In the genomic region with DNA sequence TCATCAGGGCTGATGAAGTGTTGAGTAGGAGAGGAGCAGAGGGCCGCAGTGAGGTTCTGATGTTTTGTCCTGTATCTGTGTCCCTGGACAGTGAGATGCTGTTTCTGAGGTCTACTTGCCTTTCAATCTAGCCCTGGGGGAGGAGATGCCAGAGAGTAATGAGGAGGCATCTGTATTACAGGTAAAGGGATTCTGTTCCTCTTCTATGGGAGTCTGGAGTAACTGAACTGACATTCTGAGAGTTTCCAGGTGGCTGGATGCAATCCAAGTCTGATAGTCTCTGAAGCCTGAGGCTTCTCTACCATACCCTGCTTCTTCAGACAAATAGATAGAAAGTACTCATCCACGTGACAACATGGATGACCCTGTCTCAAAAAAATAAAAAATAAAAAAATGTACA, we compare ENCODE assay signal across 18 cellular contexts.
DNase-seq lines count a peak whose midpoint lies in the region; ATAC-seq and TF ChIP-seq lines count a peak whose summit lies in the region.
"Had no signal": no experiment of that assay in that cellular context is flagged by ENCODE, and none has a peak within 500 bp of the region (broad histone marks: within the 10 kb centered on the region; RNA-seq: fewer than 3 reads in every experiment).

No MANE protein-coding gene starts in this region.

- H2AFZ ChIP-seq in PC-3 (ENCODE audit: low read length) = no peak overlapping the region
- H2AFZ ChIP-seq in smooth muscle cell (ENCODE audit: low read depth) = peak overlapping the region; percentile 24
- no peak overlapping the region for H2AFZ ChIP-seq in GM23248
- H2AFZ ChIP-seq: PC-9 had no signal

- H3K9me3 ChIP-seq in PC-3 (ENCODE audit: low read length) (no peaks in the 10 kb centered on the region), smooth muscle cell (replicated peaks; ENCODE audit: low read depth) (no peaks in the 10 kb centered on the region), GM23248 (ENCODE audit: low read depth) (no peaks in the 10 kb centered on the region)
- H3K9me3 ChIP-seq: SJCRH30 had no signal

- no peak for TF ChIP-seq CTCF in C4-2B (conservative IDR thresholded peaks at IDR 0.05)
- no peak for TF ChIP-seq CTCF in PC-3 (conservative IDR thresholded peaks at IDR 0.05; ENCODE audit: low read depth, low read length)
- no peak for TF ChIP-seq CTCF in chondrocyte (IDR thresholded peaks at IDR 0.05)
- no peak for TF ChIP-seq CTCF in smooth muscle cell (IDR thresholded peaks at IDR 0.05; ENCODE audit: borderline replicate concordance, insufficient read depth, poor library complexity, severe bottlenecking)

- H3K9me2 ChIP-seq in PC-3 (replicated peaks; ENCODE audit: low read length) (no peaks in the 10 kb centered on the region), GM23248 (ENCODE audit: insufficient read depth) (no peaks in the 10 kb centered on the region)

- H3K79me2 ChIP-seq in PC-3 (ENCODE audit: low read length) (no peaks in the 10 kb centered on the region), smooth muscle cell (ENCODE audit: low read depth) (no peaks in the 10 kb centered on the region), GM23248 (ENCODE audit: insufficient read depth) (no peaks in the 10 kb centered on the region)

- no peaks in the 10 kb centered on the region for H3F3A ChIP-seq in PC-3 (ENCODE audit: low read length, unreplicated experiment)
- H3F3A ChIP-seq in smooth muscle cell (ENCODE audit: low read depth) = no peaks in the 10 kb centered on the region
- H3F3A ChIP-seq in GM23248 (ENCODE audit: insufficient read depth) = no peaks in the 10 kb centered on the region

- DNase-seq in PC-3 = no peak
- DNase-seq in chondrocyte (ENCODE audit: low spot score) = no peak
- no peak for DNase-seq in smooth muscle cell (lab: John Stamatoyannopoulos, UW; ENCODE audit: unreplicated experiment)
- no peak for DNase-seq in GM23248
- DNase-seq in substantia nigra (lab: John Stamatoyannopoulos, UW) = no peak
- no peak for DNase-seq in NOMO-1 treated with dmso at 0.1 percent for 144 hours (lab: John Stamatoyannopoulos, UW; ENCODE audit: unreplicated experiment)
- DNase-seq: AML-193; CD4-positive, CD25-positive, alpha-beta regulatory T cell; COR-L47; DMS 273 treated with DMSO at 0.1 percent for 48 hours; DND-41; MV-4-11; NCI-H2029 treated with DMSO at 0.1 percent for 48 hours; NCI-H446 treated with DMSO at 0.1 percent for 48 hours; PC-9; SJCRH30 had no signal

- ATAC-seq in PC-3 = peak; percentile 18; the same call in 1 of the 2 replicates
- ATAC-seq: K562 had no signal

- POLR2A ChIA-PET in PC-3 (lab: Charles Lee; ENCODE audit: unreplicated experiment) = no interaction called here

- no peak overlapping the region for H3K4me3 Mint-ChIP-seq in chondrocyte (ENCODE audit: unreplicated experiment)
- H3K4me3 Mint-ChIP-seq: CD4-positive, CD25-positive, alpha-beta regulatory T cell had no signal

- H3K27me3 Mint-ChIP-seq in chondrocyte (ENCODE audit: low read depth) = no peaks in the 10 kb centered on the region

- no peaks in the 10 kb centered on the region for H3K36me3 ChIP-seq in PC-3 (ENCODE audit: low read depth, low read length)
- H3K36me3 ChIP-seq in smooth muscle cell (ENCODE audit: low read depth) = no peaks in the 10 kb centered on the region
- no peaks in the 10 kb centered on the region for H3K36me3 ChIP-seq in GM23248 (ENCODE audit: low read depth)
- H3K36me3 ChIP-seq: SJCRH30 had no signal

- BruUV-seq in PC-3 (replicated peaks; lab: Mats Ljungman, UMichigan) = no TSS peak

- H4K20me1 ChIP-seq in PC-3 (ENCODE audit: low read length) (no peaks in the 10 kb centered on the region), smooth muscle cell (ENCODE audit: low read depth) (no peaks in the 10 kb centered on the region), GM23248 (ENCODE audit: insufficient read depth) (no peaks in the 10 kb centered on the region)

- peak overlapping the region; percentile 36 for H3K27ac Mint-ChIP-seq in chondrocyte (ENCODE audit: unreplicated experiment)

- H3K4me3 ChIP-seq in PC-3 (ENCODE audit: low read length) (no peak overlapping the region), smooth muscle cell (no peak overlapping the region), GM23248 (no peak overlapping the region)
- H3K4me3 ChIP-seq: K562, PC-9, SJCRH30 had no signal

- H3K9ac ChIP-seq in PC-3 (ENCODE audit: low read length) (no peak overlapping the region), smooth muscle cell (ENCODE audit: low read depth) (no peak overlapping the region), GM23248 (no peak overlapping the region)

- no peaks in the 10 kb centered on the region for H3K9me3 Mint-ChIP-seq in chondrocyte (ENCODE audit: low read depth)
- H3K9me3 Mint-ChIP-seq: CD4-positive, CD25-positive, alpha-beta regulatory T cell had no signal

- CTCF ChIA-PET in PC-3 (lab: Charles Lee) = no interaction called here

- H3K27ac ChIP-seq in C4-2B = peak overlapping the region; percentile 82
- no peak overlapping the region for H3K27ac ChIP-seq in PC-3 (ENCODE audit: low read length)
- no peak overlapping the region for H3K27ac ChIP-seq in smooth muscle cell (ENCODE audit: low read depth)
- H3K27ac ChIP-seq in GM23248 = no peak overlapping the region
- H3K27ac ChIP-seq in substantia nigra (ENCODE audit: low read depth, low read length, poor library complexity, severe bottlenecking) = no peak overlapping the region
- H3K27ac ChIP-seq: PC-9, SJCRH30 had no signal

- intact Hi-C loops in PC-3 (cut with micrococcal nuclease) = no loop called here

- no peaks in the 10 kb centered on the region for H3K27me3 ChIP-seq in PC-3 (ENCODE audit: low read length)
- H3K27me3 ChIP-seq in smooth muscle cell (ENCODE audit: low read depth) = no peaks in the 10 kb centered on the region
- H3K27me3 ChIP-seq in GM23248 (replicated peaks; ENCODE audit: insufficient read depth) = no peaks in the 10 kb centered on the region
- H3K27me3 ChIP-seq: SJCRH30 had no signal

- peaks cover 16% of the 10 kb centered on the region for H3K4me1 Mint-ChIP-seq in chondrocyte (ENCODE audit: low read depth)

- H3K36me3 Mint-ChIP-seq in chondrocyte (ENCODE audit: low read depth) = no peaks in the 10 kb centered on the region
- H3K36me3 Mint-ChIP-seq: CD4-positive, CD25-positive, alpha-beta regulatory T cell had no signal

- H3K4me1 ChIP-seq in PC-3 (ENCODE audit: insufficient read depth, low read length) = no peaks in the 10 kb centered on the region
- H3K4me1 ChIP-seq in smooth muscle cell (ENCODE audit: low read depth) = no peaks in the 10 kb centered on the region
- H3K4me1 ChIP-seq in GM23248 (ENCODE audit: insufficient read depth) = no peaks in the 10 kb centered on the region; the same call in 1 of the 2 replicates
- H3K4me1 ChIP-seq: SJCRH30 had no signal

- in situ Hi-C loops in GM23248 (cut with MboI) = no loop called here

- H3K4me2 ChIP-seq in PC-3 (ENCODE audit: low read length) (no peak overlapping the region), smooth muscle cell (no peak overlapping the region), GM23248 (ENCODE audit: unreplicated experiment) (no peak overlapping the region)
- H3K4me2 ChIP-seq: PC-9 had no signal

- WGBS in smooth muscle cell (ENCODE audit: low lambda C conversion rate) = 66% methylated on average over 2 of the region's 2 CpGs
- 64 to 72% methylated on average over 2 of the region's 2 CpGs for WGBS in GM23248 (ENCODE audit: low coverage in 1 of 2, low lambda C conversion rate in 2 of 2, missing lambda C conversion rate in 2 of 2), 2 experiments
